1 cellular context compared by ENCODE assay signal in genomic region chr7:152968003-152968402, GRCh38.
TF ChIP-seq lines count a peak whose summit lies in the region.

No MANE protein-coding gene starts in this region.

TF ChIP-seq in H1, 55 proteins besides CTCF, POLR2A, EP300 and RAD21 (continued from another document):
- TF ChIP-seq CHD7 (IDR thresholded peaks at IDR 0.05; ENCODE audit: insufficient replicate concordance, low read length) = no peak
- TF ChIP-seq, protein P1, sequence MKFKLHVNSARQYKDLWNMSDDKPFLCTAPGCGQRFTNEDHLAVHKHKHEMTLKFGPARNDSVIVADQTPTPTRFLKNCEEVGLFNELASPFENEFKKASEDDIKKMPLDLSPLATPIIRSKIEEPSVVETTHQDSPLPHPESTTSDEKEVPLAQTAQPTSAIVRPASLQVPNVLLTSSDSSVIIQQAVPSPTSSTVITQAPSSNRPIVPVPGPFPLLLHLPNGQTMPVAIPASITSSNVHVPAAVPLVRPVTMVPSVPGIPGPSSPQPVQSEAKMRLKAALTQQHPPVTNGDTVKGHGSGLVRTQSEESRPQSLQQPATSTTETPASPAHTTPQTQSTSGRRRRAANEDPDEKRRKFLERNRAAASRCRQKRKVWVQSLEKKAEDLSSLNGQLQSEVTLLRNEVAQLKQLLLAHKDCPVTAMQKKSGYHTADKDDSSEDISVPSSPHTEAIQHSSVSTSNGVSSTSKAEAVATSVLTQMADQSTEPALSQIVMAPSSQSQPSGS (IDR thresholded peaks at IDR 0.05; ENCODE audit: low read length) = no peak
- no peak for TF ChIP-seq TBP (IDR thresholded peaks at IDR 0.05; ENCODE audit: low read depth, low read length)
- TF ChIP-seq SP1 (IDR thresholded peaks at IDR 0.05; ENCODE audit: low read depth, low read length) = no peak
- TF ChIP-seq ATF3 (IDR thresholded peaks at IDR 0.05; ENCODE audit: insufficient read depth, low read depth, low read length) = no peak
- TF ChIP-seq USF2 (IDR thresholded peaks at IDR 0.05; ENCODE audit: low read length) = no peak
- TF ChIP-seq RFX5 (IDR thresholded peaks at IDR 0.05; ENCODE audit: borderline replicate concordance, low read depth, low read length) = no peak
- no peak for TF ChIP-seq SRF (IDR thresholded peaks at IDR 0.05; ENCODE audit: low read depth, low read length)
TF ChIP-seq in H1: peak in this region for 0.
